Comparison of ENCODE assay signal across 10 cellular contexts in genomic region chr17:41622340-41623159, GRCh38. TPM values are rescaled to one million over a fixed set of nuclear protein-coding genes. Genes with fewer than 3 reads are reported as not detected.
A peak's percentile ranks its signal among the peaks of the same experiment; 100 is the strongest.
DNase-seq lines count a peak whose midpoint lies in the region; ATAC-seq and TF ChIP-seq lines count a peak whose summit lies in the region.
"Not testable (repeated sequence)": the region's sequence is repeated elsewhere in the genome, so short reads cannot be mapped to it uniquely, and the experiment has no call there.
"Had no signal": no experiment of that assay in that cellular context is flagged by ENCODE, and none has a peak within 500 bp of the region (broad histone marks: within the 10 kb centered on the region; RNA-seq: fewer than 3 reads in every experiment).

No MANE protein-coding gene starts in this region.

- 79% methylated on average over 18 of the region's 19 CpGs for WGBS in hepatocyte (ENCODE audit: low lambda C conversion rate, missing lambda C conversion rate)
- WGBS in sigmoid colon, 2 donors = 70 to 81% methylated on average over 19 of the region's 19 CpGs
- WGBS in urinary bladder = 82% methylated on average over 19 of the region's 19 CpGs

- H3K4me1 ChIP-seq in PC-9 (replicated peaks; ENCODE audit: insufficient read depth) = peaks cover 26% of the 10 kb centered on the region
- not testable (repeated sequence) for H3K4me1 ChIP-seq in hepatocyte (ENCODE audit: insufficient read depth); sigmoid colon; urinary bladder (ENCODE audit: insufficient read depth)

- peaks cover 12% of the 10 kb centered on the region for H3K27me3 Mint-ChIP-seq in activated T-helper 17 cell treated with anti-CD3 and anti-CD28 coated beads, Interleukin-2, amount 50 U/mL, for 72 hours
- not testable (repeated sequence) for H3K27me3 Mint-ChIP-seq in chondrocyte (ENCODE audit: low read depth); neural crest cell (ENCODE audit: low read depth)

- CTCF ChIA-PET in PC-9 (lab: Charles Lee) = interaction anchor here (0.7 kb wide), 1 partner anchor 30 kb away, joined by 3 read pairs; no protein-coding TSS in a partner anchor

- H3F3A ChIP-seq in PC-9 (ENCODE audit: insufficient read depth, low read depth) = not testable (repeated sequence)

- H3K27ac Mint-ChIP-seq in activated T-helper 17 cell treated with anti-CD3 and anti-CD28 coated beads, Interleukin-2, amount 50 U/mL, for 72 hours = peak overlapping the region; percentile 39
- H3K27ac Mint-ChIP-seq in chondrocyte (ENCODE audit: unreplicated experiment) (peak overlapping the region; percentile 75), neural crest cell (ENCODE audit: unreplicated experiment) (peak overlapping the region; percentile 67)

- not testable (repeated sequence) for H3K4me1 Mint-ChIP-seq in activated T-helper 17 cell treated with anti-CD3 and anti-CD28 coated beads, Interleukin-2, amount 50 U/mL, for 72 hours; neural crest cell
- H3K4me1 Mint-ChIP-seq in chondrocyte (ENCODE audit: low read depth) = peaks cover 86% of the 10 kb centered on the region

- H3K4me3 ChIP-seq in PC-9; hepatocyte; sigmoid colon; urinary bladder (ENCODE audit: low read depth, low read length): not testable (repeated sequence)

- H3K27me3 ChIP-seq in PC-9 (ENCODE audit: insufficient read depth, low read depth); hepatocyte; sigmoid colon: not testable (repeated sequence)

- BruUV-seq in PC-9 (replicated peaks; lab: Mats Ljungman, UMichigan) = not testable (repeated sequence)

- not testable (repeated sequence) for H3K9me3 Mint-ChIP-seq in activated T-helper 17 cell treated with anti-CD3 and anti-CD28 coated beads, Interleukin-2, amount 50 U/mL, for 72 hours; chondrocyte (ENCODE audit: low read depth); neural crest cell

- H3K27ac ChIP-seq in PC-9, hepatocyte, sigmoid colon: not testable (repeated sequence)
- peak overlapping the region; percentile 40 for H3K27ac ChIP-seq in urinary bladder (ENCODE audit: low read depth)

- not testable (repeated sequence) for H4K20me1 ChIP-seq in PC-9 (ENCODE audit: insufficient read depth); hepatocyte (ENCODE audit: insufficient read depth, poor library complexity, severe bottlenecking)

- not testable (repeated sequence) for H3K9me3 ChIP-seq in PC-9 (ENCODE audit: insufficient read depth, low read depth); hepatocyte (ENCODE audit: low read depth); sigmoid colon

- not testable (repeated sequence) for H3K79me2 ChIP-seq in PC-9 (ENCODE audit: low read depth); hepatocyte

- H3K36me3 Mint-ChIP-seq in activated T-helper 17 cell treated with anti-CD3 and anti-CD28 coated beads, Interleukin-2, amount 50 U/mL, for 72 hours (ENCODE audit: low read depth); neural crest cell (ENCODE audit: low read depth): not testable (repeated sequence)
- peaks cover 10% of the 10 kb centered on the region for H3K36me3 Mint-ChIP-seq in chondrocyte (ENCODE audit: low read depth)

- not testable (repeated sequence) for H3K4me3 Mint-ChIP-seq in activated T-helper 17 cell treated with anti-CD3 and anti-CD28 coated beads, Interleukin-2, amount 50 U/mL, for 72 hours; neural crest cell
- peak overlapping the region; percentile 60 for H3K4me3 Mint-ChIP-seq in chondrocyte (ENCODE audit: unreplicated experiment)

- DNase-seq in PC-9; hepatocyte (ENCODE audit: low spot score); neural crest cell (ENCODE audit: low read depth, low spot score): not testable (repeated sequence)
- DNase-seq in chondrocyte (ENCODE audit: low spot score) (peak; percentile 66), sigmoid colon (peak; percentile 55)

- not testable (repeated sequence) for TF ChIP-seq EP300 in sigmoid colon (IDR thresholded peaks at IDR 0.05)

- H3K36me3 ChIP-seq in PC-9 (ENCODE audit: low read depth); hepatocyte (replicated peaks; ENCODE audit: insufficient read depth, low read depth); sigmoid colon; urinary bladder (ENCODE audit: insufficient read depth): not testable (repeated sequence)

- TF ChIP-seq CTCF in PC-9 (conservative IDR thresholded peaks at IDR 0.05); chondrocyte (IDR thresholded peaks at IDR 0.05); hepatocyte (IDR thresholded peaks at IDR 0.05; ENCODE audit: poor library complexity); neural crest cell (conservative IDR thresholded peaks at IDR 0.05); sigmoid colon (IDR thresholded peaks at IDR 0.05): not testable (repeated sequence)

- not testable (repeated sequence) for H3K9me2 ChIP-seq in PC-9 (ENCODE audit: insufficient read depth); hepatocyte (replicated peaks; ENCODE audit: insufficient read depth)

- intact Hi-C loops in PC-9 (cut with micrococcal nuclease; ENCODE audit: unreplicated experiment) = loop anchor here (5.0 kb wide), 1 partner anchor 45 kb away; no protein-coding TSS in a partner anchor
- intact Hi-C loops in sigmoid colon (cut with DNase I) = not testable (repeated sequence)

- POLR2A ChIA-PET in PC-9 (lab: Charles Lee; ENCODE audit: unreplicated experiment) = interaction anchor here (0.6 kb wide), 2 partner anchors 92 to 101 kb away, joined by 3 to 20 read pairs; no protein-coding TSS in a partner anchor

- not testable (repeated sequence) for ATAC-seq in activated T-helper 17 cell treated with anti-CD3 and anti-CD28 coated beads, Interleukin-2, amount 50 U/mL, for 72 hours (replicated peaks)

- H3K4me2 ChIP-seq in PC-9 (peak overlapping the region; percentile 14; the same call in 1 of the 2 replicates), hepatocyte (peak overlapping the region; percentile 19)

- not testable (repeated sequence) for TF ChIP-seq POLR2A in sigmoid colon (IDR thresholded peaks at IDR 0.05)

- H2AFZ ChIP-seq in PC-9, hepatocyte: not testable (repeated sequence)

RNA-seq across cellular contexts. Expression of gene KRT17, which starts 1.8 kb away (rescaled TPM):
- 29.0 and 80.8 TPM in 2 replicates for total RNA-seq in PC-9 (2021)
- total RNA-seq in activated T-helper 17 cell treated with anti-CD3 and anti-CD28 coated beads, Interleukin-2, amount 50 U/mL, for 72 hours = 1 to 10 TPM in 1 of 2 donors, under 1 TPM in 1; 0.58 to 2.5 TPM
- 183 to 261 TPM (median 258 TPM) in 3 replicates for total RNA-seq in chondrocyte
- 41.5 and 59.5 TPM in 2 replicates for total RNA-seq in hepatocyte
- polyA plus RNA-seq in hepatocyte = 118 and 145 TPM in 2 replicates
- not detected in 2 replicates for total RNA-seq in neural crest cell
- total RNA-seq in sigmoid colon = 1 to 10 TPM in 2 of 4 donors, not detected in 2; 1.2 to 5.3 TPM
- under 1 TPM in 1 of 3 donors, not detected in 2; 0.17 TPM for polyA plus RNA-seq in sigmoid colon
- total RNA-seq in urinary bladder = 33.5 TPM
- 72.1 TPM for polyA plus RNA-seq in urinary bladder
- polyA plus RNA-seq: CD8-positive, alpha-beta memory T cell had no signal

RNA-seq across cellular contexts. Expression of gene KRT16, which starts 10.0 kb away (rescaled TPM):
- total RNA-seq in PC-9 (2021) (41.7 and 53.5 TPM in 2 replicates), chondrocyte (3.9 to 5.9 TPM (median 5.5 TPM) in 3 replicates), hepatocyte (0.90 and 1.1 TPM in 2 replicates), neural crest cell (not detected in 2 replicates), sigmoid colon (under 1 TPM in 1 of 4 donors, not detected in 3; 0.83 TPM), urinary bladder (not detected)
- total RNA-seq in activated T-helper 17 cell treated with anti-CD3 and anti-CD28 coated beads, Interleukin-2, amount 50 U/mL, for 72 hours = not detected
- polyA plus RNA-seq in hepatocyte (2.5 and 4.8 TPM in 2 replicates), sigmoid colon (under 1 TPM in 2 of 3 donors, not detected in 1; 0.09 to 0.60 TPM), urinary bladder (0.20 TPM)
- total RNA-seq: CD8-positive, alpha-beta memory T cell; H9; OCI-LY7 had no signal
- polyA plus RNA-seq: CD8-positive, alpha-beta memory T cell had no signal

RNA-seq across cellular contexts. Expression of gene KRT14, which starts 35.9 kb away (rescaled TPM):
- 2.2 and 2.5 TPM in 2 replicates for total RNA-seq in PC-9 (2021)
- not detected for total RNA-seq in activated T-helper 17 cell treated with anti-CD3 and anti-CD28 coated beads, Interleukin-2, amount 50 U/mL, for 72 hours
- total RNA-seq in chondrocyte = 0.23 to 0.94 TPM (median 0.32 TPM) in 3 replicates
- total RNA-seq in hepatocyte = 0.33 TPM in 1 of 2 replicates, not detected in the other
- 1.1 and 1.9 TPM in 2 replicates for polyA plus RNA-seq in hepatocyte
- total RNA-seq in neural crest cell = not detected in 2 replicates
- total RNA-seq in sigmoid colon = not detected
- 1 to 10 TPM in 2 of 3 donors, under 1 TPM in 1; 0.15 to 3.6 (median 1.4) TPM for polyA plus RNA-seq in sigmoid colon
- not detected for total RNA-seq in urinary bladder
- polyA plus RNA-seq in urinary bladder = 0.14 TPM
- total RNA-seq: CD8-positive, alpha-beta memory T cell; H9 had no signal
- polyA plus RNA-seq: CD8-positive, alpha-beta memory T cell had no signal

RNA-seq across cellular contexts. Expression of gene KRT9, which starts 50.7 kb away (rescaled TPM):
- total RNA-seq in PC-9 (2021) = 0.55 and 0.73 TPM in 2 replicates
- not detected for total RNA-seq in activated T-helper 17 cell treated with anti-CD3 and anti-CD28 coated beads, Interleukin-2, amount 50 U/mL, for 72 hours
- not detected in 3 replicates for total RNA-seq in chondrocyte
- total RNA-seq in hepatocyte = not detected in 2 replicates
- polyA plus RNA-seq in hepatocyte = not detected in 2 replicates
- total RNA-seq in neural crest cell = not detected in 2 replicates
- not detected for total RNA-seq in sigmoid colon
- not detected for polyA plus RNA-seq in sigmoid colon
- not detected for total RNA-seq in urinary bladder
- not detected for polyA plus RNA-seq in urinary bladder
- total RNA-seq: CD8-positive, alpha-beta memory T cell; H9; OCI-LY7 had no signal
- polyA plus RNA-seq: CD8-positive, alpha-beta memory T cell had no signal
